ENCODE assay signal across 21 cellular contexts in genomic region chr4:72489267-72489666, GRCh38.
DNase-seq lines count a peak whose midpoint lies in the region; ATAC-seq, FAIRE-seq and TF ChIP-seq lines count a peak whose summit lies in the region.
"Had no signal": no experiment of that assay in that cellular context is flagged by ENCODE, and none has a peak within 500 bp of the region (broad histone marks: within the 10 kb centered on the region; RNA-seq: fewer than 3 reads in every experiment).

No MANE protein-coding gene starts in this region.

- H3K9me3 ChIP-seq in breast epithelium = no peaks in the 10 kb centered on the region

- no peak for TF ChIP-seq CTCF in MCF 10A (IDR thresholded peaks at IDR 0.05; ENCODE audit: unreplicated experiment)
- no peak for TF ChIP-seq CTCF in breast epithelium (IDR thresholded peaks at IDR 0.05)
- no peak for TF ChIP-seq CTCF in brain microvascular endothelial cell (IDR thresholded peaks at IDR 0.05; ENCODE audit: low read depth, low read length, missing control alignments)

- no TSS peak for BruUV-seq in MCF 10A (replicated peaks; lab: Mats Ljungman, UMichigan)

- FAIRE-seq in frontal cortex (lab: Jason Lieb, UNC) = no peak
- FAIRE-seq: kidney had no signal

- TF ChIP-seq POLR2A in breast epithelium (IDR thresholded peaks at IDR 0.05) = no peak

- H3K4me3 Mint-ChIP-seq in MCF 10A (ENCODE audit: unreplicated experiment) = no peak overlapping the region
- H3K4me3 Mint-ChIP-seq: CD4-positive, CD25-positive, alpha-beta regulatory T cell; stimulated activated naive B cell treated with anti-CD40 and anti-IgM and Interleukin-4, amounts not matched to agents 10 μg/mL and 1 μg/mL and 100 μg/mL, for 72 hours had no signal

- intact Hi-C loops in MCF 10A (cut with micrococcal nuclease) = loop anchor here (5.0 kb wide), 1 partner anchor 177 kb away; no protein-coding TSS in a partner anchor
- intact Hi-C loops in breast epithelium (cut with DNase I; ENCODE audit: low total_unique reads) = no loop called here

- no peaks in the 10 kb centered on the region for H3K36me3 Mint-ChIP-seq in MCF 10A (ENCODE audit: insufficient read depth, unreplicated experiment)
- H3K36me3 Mint-ChIP-seq: CD4-positive, CD25-positive, alpha-beta regulatory T cell; stimulated activated naive B cell treated with anti-CD40 and anti-IgM and Interleukin-4, amounts not matched to agents 10 μg/mL and 1 μg/mL and 100 μg/mL, for 72 hours had no signal

- H3K27me3 Mint-ChIP-seq in MCF 10A (ENCODE audit: insufficient read depth, unreplicated experiment) = no peaks in the 10 kb centered on the region
- H3K27me3 Mint-ChIP-seq: CD4-positive, CD25-positive, alpha-beta regulatory T cell; stimulated activated naive B cell treated with anti-CD40 and anti-IgM and Interleukin-4, amounts not matched to agents 10 μg/mL and 1 μg/mL and 100 μg/mL, for 72 hours had no signal

- H3K4me1 Mint-ChIP-seq in MCF 10A (ENCODE audit: insufficient read depth, unreplicated experiment) = peaks cover 30% of the 10 kb centered on the region
- H3K4me1 Mint-ChIP-seq: CD4-positive, CD25-positive, alpha-beta regulatory T cell; stimulated activated naive B cell treated with anti-CD40 and anti-IgM and Interleukin-4, amounts not matched to agents 10 μg/mL and 1 μg/mL and 100 μg/mL, for 72 hours had no signal

- H3K27me3 ChIP-seq in breast epithelium (no peaks in the 10 kb centered on the region), brain microvascular endothelial cell (replicated peaks) (no peaks in the 10 kb centered on the region)
- H3K27me3 ChIP-seq: adrenal gland, SJCRH30, tibial nerve had no signal

- H3K27ac ChIP-seq in breast epithelium (no peak overlapping the region), brain microvascular endothelial cell (peak overlapping the region; percentile 22)
- H3K27ac ChIP-seq: adrenal gland, SJCRH30, tibial nerve had no signal

- peaks cover 5% of the 10 kb centered on the region for H3K9me3 Mint-ChIP-seq in MCF 10A (ENCODE audit: unreplicated experiment)
- H3K9me3 Mint-ChIP-seq: activated T-helper 2 cell treated with anti-CD3 and anti-CD28 coated beads, Interferon-gamma antibody, Interleukin-2, Interleukin-4, amounts not matched to agents 10 μg/mL and 5 μg/mL and 100 μg/mL, durations not matched to agents 14 hours and 24 hours and 36 hours had no signal

- POLR2A ChIA-PET in MCF 10A (lab: Yijun Ruan, JAX) = interaction anchor here (2.7 kb wide), 1 partner anchor 176 kb away, joined by 8 read pairs; no protein-coding TSS in a partner anchor

- CTCF ChIA-PET in MCF 10A (lab: Yijun Ruan, JAX) = interaction anchor here (0.7 to 2.6 kb wide), 2 partner anchors 9 to 194 kb away, joined by 3 to 13 read pairs; no protein-coding TSS in a partner anchor

- H3K27ac Mint-ChIP-seq in MCF 10A (ENCODE audit: low read depth, unreplicated experiment) = peak overlapping the region; percentile 93
- H3K27ac Mint-ChIP-seq: activated T-helper 2 cell treated with anti-CD3 and anti-CD28 coated beads, Interferon-gamma antibody, Interleukin-2, Interleukin-4, amounts not matched to agents 10 μg/mL and 5 μg/mL and 100 μg/mL, durations not matched to agents 14 hours and 24 hours and 36 hours; CD4-positive, CD25-positive, alpha-beta regulatory T cell; stimulated activated naive B cell treated with anti-CD40 and anti-IgM and Interleukin-4, amounts not matched to agents 10 μg/mL and 1 μg/mL and 100 μg/mL, for 72 hours had no signal

- DNase-seq in MCF 10A (ENCODE audit: unreplicated experiment) (peak; percentile 69), breast epithelium (ENCODE audit: low spot score in 2 of 2) (no peak), brain microvascular endothelial cell (peak; percentile 47), fibroblast of the conjunctiva (ENCODE audit: low read depth) (peak; percentile 76), frontal cortex (ENCODE audit: low spot score in 2 of 2) (no peak), GDM1 (lab: John Stamatoyannopoulos, UW) (no peak), T-helper 9 cell (no peak)
- DNase-seq: 8988T; adrenal gland; CD4-positive, CD25-positive, alpha-beta regulatory T cell; cerebellar nuclear complex; DMS79 treated with DMSO at 0.1 percent for 48 hours; kidney; NCI-H146; NCI-H345; SJCRH30; stimulated activated naive B cell treated with anti-CD40 and anti-IgM and Interleukin-4, amounts not matched to agents 10 μg/mL and 1 μg/mL and 100 μg/mL, for 72 hours had no signal

- H3K4me3 ChIP-seq in breast epithelium (no peak overlapping the region), brain microvascular endothelial cell (ENCODE audit: low read depth, low read length) (no peak overlapping the region)
- H3K4me3 ChIP-seq: adrenal gland, SJCRH30, tibial nerve had no signal

- no peaks in the 10 kb centered on the region for H3K36me3 ChIP-seq in breast epithelium
- no peaks in the 10 kb centered on the region for H3K36me3 ChIP-seq in brain microvascular endothelial cell (replicated peaks)
- H3K36me3 ChIP-seq: adrenal gland, SJCRH30, tibial nerve had no signal

- no peaks in the 10 kb centered on the region for H3K4me1 ChIP-seq in breast epithelium
- H3K4me1 ChIP-seq: adrenal gland, tibial nerve had no signal

- in situ Hi-C loops in brain microvascular endothelial cell (cut with HindIII; ENCODE audit: low pct_ligation_motif_present, low sequenced_read_pairs) = no loop called here

- no peak for ATAC-seq in HG03097 (IDR thresholded peaks at IDR 0.05; ENCODE audit: low FRiP score, unreplicated experiment)
- ATAC-seq: HCT116; stimulated activated naive B cell treated with anti-CD40 and anti-IgM and Interleukin-4, amounts not matched to agents 10 μg/mL and 1 μg/mL and 100 μg/mL, for 72 hours had no signal

Comparison
In these comparisons a context has a peak if more than half of its experiments do, and no peak if none do; other contexts are left out.
1. DNase-seq: peak in MCF 10A (single experiment), brain microvascular endothelial cell (single experiment) and fibroblast of the conjunctiva (single experiment); none in breast epithelium (0 of 2), frontal cortex (0 of 2), GDM1 (single experiment) and T-helper 9 cell (single experiment).